Comparison of ENCODE assay signal across 1 cellular context in genomic region chr7:1842321-1843221, GRCh38.
A peak's percentile ranks its signal among the peaks of the same experiment; 100 is the strongest.
TF ChIP-seq lines count a peak whose summit lies in the region.

No MANE protein-coding gene starts in this region.

TF ChIP-seq in HepG2, 621 proteins besides CTCF, POLR2A, EP300 and RAD21 (continued from another document and continues in another):
- TF ChIP-seq CEBPZ (IDR thresholded peaks at IDR 0.05; ENCODE audit: low read length) = no peak
- peak; percentile 47; the same call in 1 of the 2 replicates for TF ChIP-seq HNF1B (CRISPR knock-in tag; IDR thresholded peaks at IDR 0.05)
- TF ChIP-seq ZNF335 (CRISPR knock-in tag; IDR thresholded peaks at IDR 0.05) = peak; percentile 68; the same call in 1 of the 2 replicates
- TF ChIP-seq SMARCC2 (IDR thresholded peaks at IDR 0.05) = no peak
- TF ChIP-seq PHB2 (IDR thresholded peaks at IDR 0.05; ENCODE audit: partially characterized antibody) = no peak
- TF ChIP-seq ZSCAN30 (CRISPR knock-in tag; IDR thresholded peaks at IDR 0.05) = no peak
- no peak for TF ChIP-seq ZEB1 (IDR thresholded peaks at IDR 0.05; ENCODE audit: insufficient replicate concordance, low read depth)
- TF ChIP-seq ZNF12 (CRISPR knock-in tag; IDR thresholded peaks at IDR 0.05) = no peak
- TF ChIP-seq HOMEZ (CRISPR knock-in tag; IDR thresholded peaks at IDR 0.05; ENCODE audit: low read depth) = no peak
- TF ChIP-seq BRCA1 (CRISPR knock-in tag; IDR thresholded peaks at IDR 0.05) = no peak
- no peak for TF ChIP-seq ZNF83 (CRISPR knock-in tag; IDR thresholded peaks at IDR 0.05; ENCODE audit: borderline replicate concordance)
- 0 out of 2 replicates have a peak, but pooled peaks have one; percentile 32 for TF ChIP-seq ELF3 (CRISPR knock-in tag; IDR thresholded peaks at IDR 0.05)
- TF ChIP-seq ZFP36L2 (CRISPR knock-in tag; IDR thresholded peaks at IDR 0.05) = no peak
- TF ChIP-seq HDAC2 (CRISPR knock-in tag; IDR thresholded peaks at IDR 0.05) = peak; percentile 42; the same call in 1 of the 2 replicates
- no peak for TF ChIP-seq ZNF746 (CRISPR knock-in tag; IDR thresholded peaks at IDR 0.05)
- no peak for TF ChIP-seq ZNF451 (CRISPR knock-in tag; IDR thresholded peaks at IDR 0.05)
- no peak for TF ChIP-seq MIER2 (CRISPR knock-in tag; IDR thresholded peaks at IDR 0.05)
- TF ChIP-seq HNRNPUL1 (IDR thresholded peaks at IDR 0.05; ENCODE audit: low read depth, low read length) = no peak
- TF ChIP-seq JUND (CRISPR knock-in tag; IDR thresholded peaks at IDR 0.05) = no peak
- TF ChIP-seq PPARG (CRISPR knock-in tag; conservative IDR thresholded peaks at IDR 0.05) = no peak
- TF ChIP-seq ZNF574 (CRISPR knock-in tag; IDR thresholded peaks at IDR 0.05) = peak; percentile 39; the same call in 1 of the 2 replicates
- peak; percentile 67; the same call in 1 of the 2 replicates for TF ChIP-seq ETV5 (CRISPR knock-in tag; IDR thresholded peaks at IDR 0.05; ENCODE audit: borderline replicate concordance)
- TF ChIP-seq ZNF326 (CRISPR knock-in tag; IDR thresholded peaks at IDR 0.05; ENCODE audit: borderline replicate concordance) = no peak
- no peak for TF ChIP-seq POLR2G (IDR thresholded peaks at IDR 0.05; ENCODE audit: low read depth, low read length)
- no peak for TF ChIP-seq AHR (CRISPR knock-in tag; IDR thresholded peaks at IDR 0.05)
- TF ChIP-seq SYNCRIP (IDR thresholded peaks at IDR 0.05; ENCODE audit: insufficient read depth, low read depth, low read length) = no peak
- no peak for TF ChIP-seq ZNF432 (CRISPR knock-in tag; IDR thresholded peaks at IDR 0.05; ENCODE audit: borderline replicate concordance)
- TF ChIP-seq MAFG (CRISPR knock-in tag; IDR thresholded peaks at IDR 0.05) = no peak
- TF ChIP-seq SMAD9 (CRISPR knock-in tag; IDR thresholded peaks at IDR 0.05) = no peak
- no peak for TF ChIP-seq ATF3 (CRISPR knock-in tag; IDR thresholded peaks at IDR 0.05)
- no peak for TF ChIP-seq TOE1 (CRISPR knock-in tag; IDR thresholded peaks at IDR 0.05)
- no peak for TF ChIP-seq ZNF605 (CRISPR knock-in tag; IDR thresholded peaks at IDR 0.05)
- TF ChIP-seq THAP9 (CRISPR knock-in tag; IDR thresholded peaks at IDR 0.05; ENCODE audit: borderline replicate concordance) = no peak
- no peak for TF ChIP-seq SNAI1 (CRISPR knock-in tag; IDR thresholded peaks at IDR 0.05; ENCODE audit: borderline replicate concordance)
- no peak for TF ChIP-seq ZFP36 (IDR thresholded peaks at IDR 0.05; ENCODE audit: borderline replicate concordance, low read depth, low read length, partially characterized antibody)
- no peak for TF ChIP-seq RARG (CRISPR knock-in tag; IDR thresholded peaks at IDR 0.05; ENCODE audit: low read depth)
- no peak for TF ChIP-seq ARNT (IDR thresholded peaks at IDR 0.05)
- TF ChIP-seq TFDP2 (CRISPR knock-in tag; IDR thresholded peaks at IDR 0.05) = 0 out of 2 replicates have a peak, but pooled peaks have one; percentile 65
- TF ChIP-seq ZNF329 (CRISPR knock-in tag; IDR thresholded peaks at IDR 0.05; ENCODE audit: low read depth) = no peak
- no peak for TF ChIP-seq ZUFSP (CRISPR knock-in tag; IDR thresholded peaks at IDR 0.05; ENCODE audit: borderline replicate concordance)
- TF ChIP-seq FOSL1 (CRISPR knock-in tag; IDR thresholded peaks at IDR 0.05; ENCODE audit: borderline replicate concordance) = no peak
- TF ChIP-seq NKX3-1 (CRISPR knock-in tag; IDR thresholded peaks at IDR 0.05) = no peak
- TF ChIP-seq ESRRA (CRISPR knock-in tag; IDR thresholded peaks at IDR 0.05; ENCODE audit: low read depth) = 0 out of 2 replicates have a peak, but pooled peaks have one; percentile 27
- TF ChIP-seq ZNF30 (CRISPR knock-in tag; IDR thresholded peaks at IDR 0.05) = no peak
- TF ChIP-seq ZHX1 (CRISPR knock-in tag; IDR thresholded peaks at IDR 0.05; ENCODE audit: low read depth) = no peak; the same call in 1 of the 2 replicates
- no peak; the same call in 1 of the 2 replicates for TF ChIP-seq SMC3 (IDR thresholded peaks at IDR 0.05; ENCODE audit: low read length)
